Comparison of ENCODE assay signal across 25 cellular contexts in the genomic region with DNA sequence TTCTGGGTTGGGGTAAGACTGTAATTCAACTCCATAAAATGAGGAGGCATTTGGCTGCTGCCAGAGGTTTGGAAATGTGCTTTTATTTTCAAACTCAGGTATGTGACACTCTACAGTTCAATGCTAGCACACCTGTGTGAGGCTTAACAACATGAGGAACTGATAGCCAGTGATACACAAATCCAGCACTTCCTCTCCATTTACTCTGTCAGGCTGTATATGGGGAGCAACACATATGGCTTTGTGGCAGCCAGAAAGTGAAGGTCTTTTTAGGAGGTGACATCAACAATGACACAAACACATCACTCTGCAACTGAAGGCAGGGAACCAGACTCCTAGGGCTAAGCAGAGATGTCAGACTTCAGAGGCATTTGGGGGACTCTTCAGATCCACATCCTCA. TPM values are rescaled to one million over a fixed set of nuclear protein-coding genes. Genes with fewer than 3 reads are reported as not detected.
DNase-seq lines count a peak whose midpoint lies in the region; ATAC-seq, FAIRE-seq and TF ChIP-seq lines count a peak whose summit lies in the region.
"Had no signal": no experiment of that assay in that cellular context is flagged by ENCODE, and none has a peak within 500 bp of the region (broad histone marks: within the 10 kb centered on the region; RNA-seq: fewer than 3 reads in every experiment).

No MANE protein-coding gene starts in this region.

- H3K9ac ChIP-seq in K562 (ENCODE audit: insufficient read depth in 1 of 2, low read depth in 2 of 2, low read length in 2 of 2): no peak overlapping the region
- H3K9ac ChIP-seq: BLaER1 treated with 17β-estradiol and CSF1 and Interleukin-3, amounts not matched to agents 10 nM and 100 nM; GM23248 had no signal

- H3K36me3 Mint-ChIP-seq in memory B cell: peaks cover 22% of the 10 kb centered on the region
- H3K36me3 Mint-ChIP-seq in activated T-cell treated with anti-CD3 and anti-CD28 coated beads, Interleukin-2, amount 50 U/mL, for 4 hours (ENCODE audit: insufficient read depth): no peaks in the 10 kb centered on the region
- H3K36me3 Mint-ChIP-seq: CD4-positive, alpha-beta memory T cell had no signal

- no peaks in the 10 kb centered on the region for H3K9me1 ChIP-seq in K562 (ENCODE audit: control insufficient read depth, insufficient read depth, low read length)

- H3K27me3 ChIP-seq in cardiac muscle cell (no peaks in the 10 kb centered on the region), K562 (ENCODE audit: control insufficient read depth in 2 of 2, insufficient read depth in 2 of 2, low read length in 2 of 2) (no peaks in the 10 kb centered on the region), tibial artery (no peaks in the 10 kb centered on the region), right lobe of liver (no peaks in the 10 kb centered on the region)
- H3K27me3 ChIP-seq: BLaER1 treated with 17β-estradiol and CSF1 and Interleukin-3, amounts not matched to agents 10 nM and 100 nM had no signal

- no peak for FAIRE-seq in K562 (lab: Jason Lieb, UNC)
- FAIRE-seq: GM12891 had no signal

- TF ChIP-seq RAD21 in K562 (CRISPR knock-in tag; conservative IDR thresholded peaks at IDR 0.05 in 1 of 2, IDR thresholded peaks at IDR 0.05 in 1 of 2): no peak

- H3K79me2 ChIP-seq in K562 (ENCODE audit: control insufficient read depth, insufficient read depth, low read length): no peaks in the 10 kb centered on the region

- H3K27ac Mint-ChIP-seq in memory B cell: no peak overlapping the region
- H3K27ac Mint-ChIP-seq: CD4-positive, alpha-beta memory T cell; H9 had no signal

- POLR2A ChIA-PET in K562 (lab: Yijun Ruan, JAX): interaction anchor here (0.5 to 1.7 kb wide), 3 partner anchors 8 to 243 kb away, joined by 3 to 4 read pairs (median 3); no protein-coding TSS in a partner anchor

- H2AFZ ChIP-seq in K562 (ENCODE audit: low read depth, low read length): no peak overlapping the region
- H2AFZ ChIP-seq: GM23248 had no signal

- no peak overlapping the region for H3K4me3 Mint-ChIP-seq in memory B cell
- no peak overlapping the region for H3K4me3 Mint-ChIP-seq in activated T-cell treated with anti-CD3 and anti-CD28 coated beads, Interleukin-2, amount 50 U/mL, for 4 hours
- H3K4me3 Mint-ChIP-seq: CD4-positive, alpha-beta memory T cell; H9 had no signal

- no peak for ATAC-seq in K562
- peak; percentile 52 for ATAC-seq in memory B cell (ENCODE audit: low read depth)
- no peak for ATAC-seq in activated T-cell treated with anti-CD3 and anti-CD28 coated beads, Interleukin-2, amount 50 U/mL, for 4 hours
- no peak for ATAC-seq in right lobe of liver

- peaks cover 34% of the 10 kb centered on the region for H3K4me1 Mint-ChIP-seq in memory B cell
- H3K4me1 Mint-ChIP-seq in activated T-cell treated with anti-CD3 and anti-CD28 coated beads, Interleukin-2, amount 50 U/mL, for 4 hours (ENCODE audit: low read depth): no peaks in the 10 kb centered on the region
- H3K4me1 Mint-ChIP-seq: CD4-positive, alpha-beta memory T cell had no signal

- no peak overlapping the region for H3K4me3 ChIP-seq in cardiac muscle cell
- H3K4me3 ChIP-seq in K562: no peak overlapping the region
- H3K4me3 ChIP-seq in tibial artery: no peak overlapping the region
- H3K4me3 ChIP-seq in right lobe of liver: no peak overlapping the region
- H3K4me3 ChIP-seq: BLaER1 treated with 17β-estradiol and CSF1 and Interleukin-3, amounts not matched to agents 10 nM and 100 nM; GM23248 had no signal

- no peaks in the 10 kb centered on the region for H3K9me3 Mint-ChIP-seq in memory B cell
- H3K9me3 Mint-ChIP-seq in activated T-cell treated with anti-CD3 and anti-CD28 coated beads, Interleukin-2, amount 50 U/mL, for 4 hours: no peaks in the 10 kb centered on the region
- H3K9me3 Mint-ChIP-seq: CD4-positive, alpha-beta memory T cell; H9 had no signal

- no peak for TF ChIP-seq EP300 in K562 (IDR thresholded peaks at IDR 0.05; ENCODE audit: low read length)

- H3K4me1 ChIP-seq in cardiac muscle cell (ENCODE audit: low read depth) (peaks cover 11% of the 10 kb centered on the region), K562 (replicated peaks in 1 of 2; ENCODE audit: control insufficient read depth in 2 of 2, insufficient read depth in 2 of 2, low read length in 2 of 2) (peaks cover 0 to 6% of the 10 kb centered on the region in 2 experiments; a peak in 2 of 5 replicates), tibial artery (peaks cover 0 to 49% (median 14%) of the 10 kb centered on the region in 4 donors), right lobe of liver (no peaks in the 10 kb centered on the region)

- in situ Hi-C loops in K562 (cut with MboI) (no loop called here), G401 (cut with HindIII; ENCODE audit: low sequenced_read_pairs) (no loop called here)

- H3K4me2 ChIP-seq in K562 (ENCODE audit: insufficient read depth, low read length): no peak overlapping the region

- H3K36me3 ChIP-seq in cardiac muscle cell: no peaks in the 10 kb centered on the region
- no peaks in the 10 kb centered on the region for H3K36me3 ChIP-seq in K562 (ENCODE audit: control insufficient read depth, insufficient read depth, low read length)
- peaks cover 38 to 46% (median 44%) of the 10 kb centered on the region in 3 donors for H3K36me3 ChIP-seq in tibial artery
- H3K36me3 ChIP-seq in right lobe of liver: no peaks in the 10 kb centered on the region

- H3K9me3 ChIP-seq in cardiac muscle cell (ENCODE audit: low read depth) (no peaks in the 10 kb centered on the region), K562 (replicated peaks; ENCODE audit: control insufficient read depth, insufficient read depth, low read depth, low read length) (no peaks in the 10 kb centered on the region), tibial artery (no peaks in the 10 kb centered on the region), right lobe of liver (no peaks in the 10 kb centered on the region)

- CTCF ChIA-PET in K562 (lab: Yijun Ruan, JAX; ENCODE audit: low intra/inter-chr PET ratio): no interaction called here

- DNase-seq in cardiac muscle cell (ENCODE audit: low read depth in 1 of 2, low spot score in 1 of 2) (no peak), cardiac septum (ENCODE audit: low spot score) (no peak), K562 (ENCODE audit: extremely low read depth in 1 of 4, low spot score in 3 of 4) (no peak), memory B cell (ENCODE audit: low spot score in 2 of 2) (no peak), tibial artery (no peak), right lobe of liver (no peak), G401 (ENCODE audit: low spot score) (no peak)
- no peak for DNase-seq in activated T-cell treated with anti-CD3 and anti-CD28 coated beads, Interleukin-2, amount 50 U/mL, for 4 hours
- DNase-seq: ACHN; CD4-positive, alpha-beta memory T cell; DND-41; GM23248; H9; MV-4-11; NCI-H1105 treated with DMSO at 0.1 percent for 48 hours; NCI-H2029 treated with DMSO at 0.1 percent for 48 hours; NCI-H226; NCI-H510A treated with DMSO at 0.1 percent for 48 hours; NCI-H774; NK-92 treated with Interleukin-12 subunit alpha and Interleukin-12 subunit beta, amount 100 ng/mL, for 24 hours had no signal

- intact Hi-C loops in cardiac septum (cut with DNase I): no loop called here
- intact Hi-C loops in K562 (cut with micrococcal nuclease): no loop called here
- intact Hi-C loops in tibial artery (cut with DNase I; ENCODE audit: low total_unique reads): no loop called here
- intact Hi-C loops in right lobe of liver (cut with DNase I): no loop called here

- no peak for TF ChIP-seq POLR2A in K562 (conservative IDR thresholded peaks at IDR 0.05)
- TF ChIP-seq POLR2A in right lobe of liver (IDR thresholded peaks at IDR 0.05): no peak

- no peak for TF ChIP-seq CTCF in cardiac muscle cell (IDR thresholded peaks at IDR 0.05; ENCODE audit: low read depth, low read length)
- no peak for TF ChIP-seq CTCF in K562 (IDR thresholded peaks at IDR 0.05 in 2 of 3, conservative IDR thresholded peaks at IDR 0.05 in 1 of 3; ENCODE audit: insufficient read depth in 2 of 3, low read depth in 1 of 3, low read length in 3 of 3)
- TF ChIP-seq CTCF in tibial artery (IDR thresholded peaks at IDR 0.05): no peak
- TF ChIP-seq CTCF in right lobe of liver (IDR thresholded peaks at IDR 0.05): no peak

- no peaks in the 10 kb centered on the region for H4K20me1 ChIP-seq in K562 (replicated peaks; ENCODE audit: control insufficient read depth, insufficient read depth, low read length)
- H4K20me1 ChIP-seq: BLaER1 treated with 17β-estradiol and CSF1 and Interleukin-3, amounts not matched to agents 10 nM and 100 nM had no signal

- no peaks in the 10 kb centered on the region for H3K27me3 Mint-ChIP-seq in memory B cell
- peaks cover 4% of the 10 kb centered on the region for H3K27me3 Mint-ChIP-seq in activated T-cell treated with anti-CD3 and anti-CD28 coated beads, Interleukin-2, amount 50 U/mL, for 4 hours (ENCODE audit: low read depth)

- peak overlapping the region; percentile 39 for H3K27ac ChIP-seq in cardiac muscle cell
- no peak overlapping the region for H3K27ac ChIP-seq in K562 (ENCODE audit: extremely low read depth, low read depth, low read length)
- H3K27ac ChIP-seq in tibial artery: peak overlapping the region; percentile 31 to 47
- no peak overlapping the region for H3K27ac ChIP-seq in right lobe of liver
- H3K27ac ChIP-seq: 22Rv1; BLaER1 treated with 17β-estradiol and CSF1 and Interleukin-3, amounts not matched to agents 10 nM and 100 nM; GM23248; RWPE1 had no signal

- BruUV-seq in K562 (replicated peaks; lab: Mats Ljungman, UMichigan): no TSS peak

RNA-seq across cellular contexts. Expression of a gene that starts 4.6 kb away (rescaled TPM):
- total RNA-seq in cardiac muscle cell (not detected in 2 replicates), cardiac septum (15.2 TPM), K562 (2014; rRNA removed) (not detected in 2 replicates), K562 (2014; rRNA removed; fragmentation: Illumina TruSeq; extraction: Trizol) (0.07 and 0.32 TPM in 2 replicates), K562 (2015; rRNA removed; fragmentation: Illumina TruSeq; extraction: Trizol) (0.14 and 0.34 TPM in 2 replicates), K562 (2021) (0.13 and 0.27 TPM in 2 replicates), right lobe of liver (10 to 100 TPM in 5 of 6 experiments, 1 to 10 TPM in 1; 9.3 to 60.8 (median 28.3) TPM)
- polyA plus RNA-seq in cardiac muscle cell (not detected in 2 replicates), K562 (2011; rRNA removed) (0.42 and 1.1 TPM in 2 replicates), K562 (2014; fragmentation: Illumina TruSeq; extraction: Trizol) (0.10 and 0.12 TPM in 2 replicates), K562 (2014; fragmentation: Nextera tagmentation; extraction: Ambion mirVana) (under 1 TPM; 0.06 to 0.27 TPM), K562 (2014; rRNA removed) (0.05 and 0.13 TPM in 2 replicates)
- total RNA-seq in K562 (2011; cell fraction: chromatin; rRNA removed; ENCODE audit: low replicate concordance): 0.44 and 1.2 TPM in 2 replicates
- total RNA-seq in K562 (2011; cell fraction: nucleolus; rRNA removed): 0.66 and 1.0 TPM in 2 replicates
- total RNA-seq in K562 (2011; cell fraction: nucleoplasm; rRNA removed): 0.73 and 1.2 TPM in 2 replicates
- polyA plus RNA-seq in K562 (2011; cell fraction: cytosol; rRNA removed): 0.06 and 0.85 TPM in 2 replicates
- 0.14 and 0.15 TPM in 2 replicates for polyA plus RNA-seq in K562 (2011; cell fraction: nucleus; rRNA removed)
- polyA plus RNA-seq in K562 (2012): 0.29 and 0.34 TPM in 2 replicates
- 0.18 and 0.32 TPM in 2 replicates for polyA minus RNA-seq in K562 (2011; rRNA and poly(A)+ RNA removed)
- 1.3 TPM in 1 of 2 replicates, not detected in the other for polyA minus RNA-seq in K562 (2011; cell fraction: cytosol; rRNA and poly(A)+ RNA removed)
- 0.22 and 0.40 TPM in 2 replicates for polyA minus RNA-seq in K562 (2011; cell fraction: nucleus; rRNA and poly(A)+ RNA removed)
- total RNA-seq in activated T-cell treated with anti-CD3 and anti-CD28 coated beads, Interleukin-2, amount 50 U/mL, for 4 hours: under 1 TPM in 2 of 3 donors, not detected in 1; 0.27 to 0.33 TPM
- not detected in 2 replicates for total RNA-seq in G401 (2014; rRNA removed; shearing (Covaris generic))
- total RNA-seq: CD4-positive, alpha-beta memory T cell; GM23248; H9; HT1080 had no signal
- polyA plus RNA-seq: CD4-positive, alpha-beta memory T cell; GM23248 had no signal

RNA-seq across cellular contexts. Expression of a gene that starts 32.0 kb away (rescaled TPM):
- 12.4 and 14.9 TPM in 2 replicates for total RNA-seq in cardiac muscle cell
- polyA plus RNA-seq in cardiac muscle cell: 19.9 and 27.9 TPM in 2 replicates
- 36.8 TPM for total RNA-seq in cardiac septum
- 5.2 and 16.2 TPM in 2 replicates for total RNA-seq in K562 (2011; cell fraction: chromatin; rRNA removed; ENCODE audit: low replicate concordance)
- 2.7 and 4.2 TPM in 2 replicates for total RNA-seq in K562 (2011; cell fraction: nucleolus; rRNA removed)
- total RNA-seq in K562 (2011; cell fraction: nucleoplasm; rRNA removed): 10.6 and 20.5 TPM in 2 replicates
- 9.5 and 9.7 TPM in 2 replicates for total RNA-seq in K562 (2014; rRNA removed)
- 20.7 and 26.1 TPM in 2 replicates for total RNA-seq in K562 (2014; rRNA removed; fragmentation: Illumina TruSeq; extraction: Trizol)
- total RNA-seq in K562 (2015; rRNA removed; fragmentation: Illumina TruSeq; extraction: Trizol): 13.8 and 16.0 TPM in 2 replicates
- total RNA-seq in K562 (2021): 18.9 and 20.6 TPM in 2 replicates
- 23.3 and 27.9 TPM in 2 replicates for polyA plus RNA-seq in K562 (2011; rRNA removed)
- 4.3 and 11.1 TPM in 2 replicates for polyA plus RNA-seq in K562 (2011; cell fraction: cytosol; rRNA removed)
- polyA plus RNA-seq in K562 (2011; cell fraction: nucleus; rRNA removed): 7.8 and 10.2 TPM in 2 replicates
- polyA plus RNA-seq in K562 (2012): 17.6 and 18.3 TPM in 2 replicates
- polyA plus RNA-seq in K562 (2014; fragmentation: Illumina TruSeq; extraction: Trizol): 13.1 and 14.6 TPM in 2 replicates
- polyA plus RNA-seq in K562 (2014; fragmentation: Nextera tagmentation; extraction: Ambion mirVana): 10 to 100 TPM; 44.6 to 51.9 TPM
- polyA plus RNA-seq in K562 (2014; rRNA removed): 15.4 and 16.6 TPM in 2 replicates
- 20.6 and 29.5 TPM in 2 replicates for polyA minus RNA-seq in K562 (2011; rRNA and poly(A)+ RNA removed)
- 5.3 and 7.6 TPM in 2 replicates for polyA minus RNA-seq in K562 (2011; cell fraction: cytosol; rRNA and poly(A)+ RNA removed)
- 6.7 and 12.9 TPM in 2 replicates for polyA minus RNA-seq in K562 (2011; cell fraction: nucleus; rRNA and poly(A)+ RNA removed)
- total RNA-seq in activated T-cell treated with anti-CD3 and anti-CD28 coated beads, Interleukin-2, amount 50 U/mL, for 4 hours: 10 to 100 TPM; 16.3 to 20.7 (median 18.4) TPM
- total RNA-seq in right lobe of liver: 10 to 100 TPM; 11.2 to 21.0 (median 15.1) TPM
- total RNA-seq in G401 (2014; rRNA removed; shearing (Covaris generic)): 24.2 and 27.7 TPM in 2 replicates

Comparison
In these comparisons a context has a peak if more than half of its experiments do, and no peak if none do; other contexts are left out.
1. H3K27ac ChIP-seq: peak in cardiac muscle cell (single experiment) and tibial artery (2 of 2); none in K562 (single experiment) and right lobe of liver (0 of 3).